8 cellular contexts compared by ENCODE assay signal in the genomic region with DNA sequence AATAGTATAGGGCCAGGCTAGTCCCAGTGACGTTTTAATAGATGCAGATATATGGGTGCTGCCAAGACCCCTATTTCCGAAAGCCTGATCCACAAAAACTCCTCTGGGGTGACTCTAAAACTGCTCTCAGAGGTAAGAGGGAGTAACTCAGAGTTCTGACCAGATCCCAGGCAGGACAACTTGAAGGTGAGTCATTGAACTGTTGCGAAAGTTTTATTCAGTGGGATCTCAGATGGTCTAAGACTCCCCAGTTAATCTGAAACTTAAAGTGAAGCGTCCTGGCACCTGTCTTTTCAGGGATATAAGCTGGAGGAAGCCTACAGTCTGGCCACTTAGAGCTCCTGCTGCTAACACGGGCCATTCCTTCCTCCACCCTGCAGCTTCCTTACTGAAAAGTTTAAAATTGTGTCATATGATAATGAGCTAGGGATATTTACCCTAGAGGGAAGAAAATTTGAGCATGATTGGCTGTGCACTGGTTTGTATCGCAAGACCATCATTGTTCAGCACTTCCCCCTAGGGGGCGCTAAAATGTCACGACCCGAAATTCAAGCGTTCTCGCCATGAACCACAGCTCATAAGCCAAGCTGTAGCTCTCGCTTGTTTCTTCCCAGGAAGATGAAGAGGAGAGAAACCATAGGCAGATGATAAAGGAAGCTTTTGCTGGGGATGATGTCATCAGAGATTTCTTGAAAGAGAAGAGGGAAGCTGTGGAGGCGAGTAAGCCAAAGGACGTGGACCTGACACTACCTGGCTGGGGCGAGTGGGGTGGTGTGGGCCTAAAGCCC. TPM values are rescaled to one million over a fixed set of nuclear protein-coding genes. Genes with fewer than 3 reads are reported as not detected.
DNase-seq lines count a peak whose midpoint lies in the region; ATAC-seq and TF ChIP-seq lines count a peak whose summit lies in the region.

No MANE protein-coding gene starts in this region.

- peaks cover 56% of the 10 kb centered on the region for H3K36me3 ChIP-seq in lower lobe of right lung

- ATAC-seq in GM21723 (IDR thresholded peaks at IDR 0.05; ENCODE audit: unreplicated experiment), result peak; percentile 65
- ATAC-seq in lower lobe of right lung, result peak; percentile 80 to 82
- ATAC-seq in HG03457 (IDR thresholded peaks at IDR 0.05; ENCODE audit: unreplicated experiment), result no peak

- no peaks in the 10 kb centered on the region for H3K9me3 ChIP-seq in lower lobe of right lung

- H3K27ac ChIP-seq in coronary artery, result no peak overlapping the region
- H3K27ac ChIP-seq in lower lobe of right lung, result no peak overlapping the region

- TF ChIP-seq CTCF in coronary artery (IDR thresholded peaks at IDR 0.05), result peak; percentile 41
- TF ChIP-seq CTCF in lower lobe of right lung (IDR thresholded peaks at IDR 0.05), result peak; percentile 61

- no peaks in the 10 kb centered on the region for H3K4me1 ChIP-seq in lower lobe of right lung

- DNase-seq in CMK (ENCODE audit: low read depth) (peak; percentile 49), NCI-H2196 treated with DMSO at 0.1 percent for 48 hours (lab: John Stamatoyannopoulos, UW; ENCODE audit: unreplicated experiment) (peak; percentile 30), coronary artery (ENCODE audit: low spot score) (peak; percentile 79), lower lobe of right lung (peak; percentile 45)
- DNase-seq in activated CD4-positive, alpha-beta T cell treated with anti-CD3 and anti-CD28 coated beads for 48 hours, result peak; percentile 73
- DNase-seq in stimulated activated CD8-positive, alpha-beta memory T cell treated with anti-CD3 and anti-CD28 coated beads, Interleukin-12 subunit alpha, Interleukin-12 subunit beta, amount 100 ng/mL, for 4 hours (ENCODE audit: low read depth), result peak; percentile 26

- intact Hi-C loops in lower lobe of right lung (cut with DNase I), result no loop called here

- no peaks in the 10 kb centered on the region for H3K27me3 ChIP-seq in lower lobe of right lung (ENCODE audit: low read depth)

- H3K4me3 ChIP-seq in coronary artery (no peak overlapping the region), lower lobe of right lung (no peak overlapping the region)

RNA-seq across cellular contexts. Expression of a gene that starts 19.5 kb away (rescaled TPM):
- 15.0 TPM for total RNA-seq in lower lobe of right lung

RNA-seq across cellular contexts. Expression of a gene that starts 56.9 kb away (rescaled TPM):
- 13.6 TPM for total RNA-seq in lower lobe of right lung

Comparison
In these comparisons a context has a peak if more than half of its experiments do, and no peak if none do; other contexts are left out.
1. DNase-seq: peak in every context shown above with its lines; median percentile 79 in coronary artery; 73 in activated CD4-positive, alpha-beta T cell treated with anti-CD3 and anti-CD28 coated beads for 48 hours; 49 in CMK; 45 in lower lobe of right lung; 30 in NCI-H2196 treated with DMSO at 0.1 percent for 48 hours; 26 in stimulated activated CD8-positive, alpha-beta memory T cell treated with anti-CD3 and anti-CD28 coated beads, Interleukin-12 subunit alpha, Interleukin-12 subunit beta, amount 100 ng/mL, for 4 hours.